12 cellular contexts compared by ENCODE assay signal in genomic region chr12:95836630-95837239, GRCh38. TPM values are rescaled to one million over a fixed set of nuclear protein-coding genes. Genes with fewer than 3 reads are reported as not detected.
DNase-seq lines count a peak whose midpoint lies in the region; ATAC-seq and TF ChIP-seq lines count a peak whose summit lies in the region.
"Had no signal": no experiment of that assay in that cellular context is flagged by ENCODE, and none has a peak within 500 bp of the region (broad histone marks: within the 10 kb centered on the region; RNA-seq: fewer than 3 reads in every experiment).

No MANE protein-coding gene starts in this region.

- TF ChIP-seq CTCF in AG04450 (IDR thresholded peaks at IDR 0.05; ENCODE audit: low read depth, low read length) = no peak
- no peak for TF ChIP-seq CTCF in HCT116 (IDR thresholded peaks at IDR 0.05 in 2 of 3, conservative IDR thresholded peaks at IDR 0.05 in 1 of 3; ENCODE audit: borderline replicate concordance in 1 of 3, insufficient read depth in 1 of 3, low read depth in 2 of 3, low read length in 2 of 3)
- no peak for TF ChIP-seq CTCF in WTC11 (IDR thresholded peaks at IDR 0.05)
- no peak for TF ChIP-seq CTCF in GM13976 (IDR thresholded peaks at IDR 0.05; ENCODE audit: borderline replicate concordance, control extremely low read depth, extremely low read depth, insufficient read depth, missing control alignments)

- BruUV-seq in HCT116 (replicated peaks; lab: Mats Ljungman, UMichigan) = no TSS peak

- peak overlapping the region; percentile 27 for H3K4me2 ChIP-seq in HCT116 (ENCODE audit: low read length)

- H3K27me3 ChIP-seq in AG04450 (ENCODE audit: control insufficient read depth, insufficient read depth, low read length) = no peaks in the 10 kb centered on the region
- no peaks in the 10 kb centered on the region for H3K27me3 ChIP-seq in HCT116 (ENCODE audit: insufficient read depth, low read length)

- no peaks in the 10 kb centered on the region for H3K36me3 Mint-ChIP-seq in WTC11
- H3K36me3 Mint-ChIP-seq: CD8-positive, alpha-beta T cell had no signal

- RAD21 ChIA-PET in HCT116 (lab: Charles Lee; ENCODE audit: low non-redundant PET in 1 of 2, low total read pairs in 2 of 2, uncharacterized antibody in 2 of 2, unreplicated experiment in 2 of 2) = interaction anchor here in 1 of 2 experiments (1.4 kb wide), 1 partner anchor 250 kb away, joined by 4 read pairs; no protein-coding TSS in a partner anchor

- peak overlapping the region; percentile 29; the same call in 1 of the 2 replicates for H3K4me3 ChIP-seq in AG04450 (ENCODE audit: low read depth, low read length)
- H3K4me3 ChIP-seq in HCT116 (replicated peaks in 1 of 2; ENCODE audit: low read depth in 1 of 2, low read length in 2 of 2) = no peak overlapping the region

- H2AFZ ChIP-seq in HCT116 (ENCODE audit: low read depth, low read length, poor library complexity, severe bottlenecking) = peak overlapping the region; percentile 19

- intact Hi-C loops in HCT116 (cut with micrococcal nuclease) (no loop called here), left colon (cut with DNase I, micrococcal nuclease) (no loop called here)

- in situ Hi-C loops in GM13976 (cut with MboI; ENCODE audit: low sequenced_read_pairs, unreplicated experiment) = no loop called here

- H3K9me3 Mint-ChIP-seq in WTC11 = no peaks in the 10 kb centered on the region
- H3K9me3 Mint-ChIP-seq: activated B cell treated with CpG ODN at 0.5 μM for 24 hours; CD8-positive, alpha-beta T cell had no signal

- TF ChIP-seq RAD21 in HCT116 (IDR thresholded peaks at IDR 0.05; ENCODE audit: low read depth) = no peak

- H3K4me3 Mint-ChIP-seq in WTC11 = peak overlapping the region; percentile 24
- H3K4me3 Mint-ChIP-seq: activated B cell treated with CpG ODN at 0.5 μM for 24 hours; CD8-positive, alpha-beta T cell had no signal

- peaks cover 7 to 26% of the 10 kb centered on the region in 2 experiments; a peak in 3 of 4 replicates for H3K4me1 ChIP-seq in HCT116 (ENCODE audit: control insufficient read depth in 1 of 2, insufficient read depth in 2 of 2, low read length in 2 of 2)

- no peak overlapping the region for H3K27ac Mint-ChIP-seq in WTC11
- H3K27ac Mint-ChIP-seq: activated B cell treated with CpG ODN at 0.5 μM for 24 hours; CD8-positive, alpha-beta T cell had no signal

- H3K27me3 Mint-ChIP-seq in WTC11 (ENCODE audit: low read depth) = no peaks in the 10 kb centered on the region

- no peak for TF ChIP-seq POLR2A in HCT116 (IDR thresholded peaks at IDR 0.05; ENCODE audit: borderline replicate concordance, extremely low read depth, insufficient read depth, insufficient read length)

- POLR2A ChIA-PET in AG04450 (lab: Yijun Ruan, JAX) (interaction anchor here (0.6 kb wide), 1 partner anchor 18 kb away, joined by 10 read pairs; no protein-coding TSS in a partner anchor), HCT116 (lab: Charles Lee) (no interaction called here), WTC11 (lab: Charles Lee) (no interaction called here)

- H3K9me3 ChIP-seq in AG04450 (ENCODE audit: control insufficient read depth, insufficient read depth, low read length) = no peaks in the 10 kb centered on the region
- no peaks in the 10 kb centered on the region for H3K9me3 ChIP-seq in HCT116 (ENCODE audit: control insufficient read depth in 1 of 2, insufficient read depth in 1 of 2, low read depth in 1 of 2, low read length in 2 of 2)

- H4K20me1 ChIP-seq in HCT116 (ENCODE audit: insufficient read depth) = no peaks in the 10 kb centered on the region

- H3K9me2 ChIP-seq in HCT116 (ENCODE audit: insufficient read depth) = no peaks in the 10 kb centered on the region

- H3K4me1 Mint-ChIP-seq in WTC11 = peaks cover 13% of the 10 kb centered on the region

- H3K27ac ChIP-seq in AG04450 (ENCODE audit: low read depth, low read length) (peak overlapping the region; percentile 4), HCT116 (ENCODE audit: low read depth, low read length) (no peak overlapping the region)

- ATAC-seq in HCT116 (peak; percentile 71), WTC11 (no peak), left colon (peak; percentile 66), GM21423 (IDR thresholded peaks at IDR 0.05; ENCODE audit: unreplicated experiment) (no peak)
- ATAC-seq: CD8-positive, alpha-beta T cell had no signal

- CTCF ChIA-PET in AG04450 (lab: Charles Lee) (interaction anchor here (0.7 to 0.9 kb wide), 4 partner anchors 12 to 266 kb away, joined by 3 to 4 read pairs (median 3); no protein-coding TSS in a partner anchor), HCT116 (lab: Charles Lee) (no interaction called here), WTC11 (lab: Charles Lee) (no interaction called here)

- no peak overlapping the region for H3K9ac ChIP-seq in HCT116 (ENCODE audit: low read length)

- no peaks in the 10 kb centered on the region for H3K79me2 ChIP-seq in HCT116 (ENCODE audit: insufficient read depth, low read length)

- DNase-seq in AG04450 (ENCODE audit: low read depth, low spot score) = no peak
- no peak for DNase-seq in HCT116 (ENCODE audit: low read depth, low spot score)
- no peak for DNase-seq in WTC11 (ENCODE audit: low spot score)
- no peak for DNase-seq in left colon
- no peak for DNase-seq in GM13976 (ENCODE audit: low spot score)
- DNase-seq in activated effector memory CD4-positive, alpha-beta T cell treated with Interleukin-2 at 50 U/mL for 16 hours = no peak
- DNase-seq in NK-92 treated with Interleukin-12 subunit alpha and Interleukin-12 subunit beta, amount 100 ng/mL, for 24 hours (lab: John Stamatoyannopoulos, UW) = no peak
- DNase-seq: activated B cell treated with CpG ODN at 0.5 μM for 24 hours; activated T-cell treated with anti-CD3 and anti-CD28 coated beads, Interleukin-2, amount 50 U/mL, for 48 hours; CD8-positive, alpha-beta T cell; NCI-H187 treated with DMSO at 0.1 percent for 48 hours had no signal

- H3K36me3 ChIP-seq in HCT116 (ENCODE audit: control insufficient read depth in 1 of 2, insufficient read depth in 2 of 2, low read length in 2 of 2) = no peaks in the 10 kb centered on the region

TF ChIP-seq in HCT116, 20 proteins besides CTCF, POLR2A, EP300 and RAD21 (continues in another document):
- TF ChIP-seq MAX (IDR thresholded peaks at IDR 0.05) (no peak), ZNF274 (IDR thresholded peaks at IDR 0.05; ENCODE audit: low read depth, low read length) (no peak)

TF ChIP-seq in WTC11, 78 proteins besides CTCF, POLR2A, EP300 and RAD21:
- TF ChIP-seq ZSCAN18 (CRISPR knock-in tag; IDR thresholded peaks at IDR 0.05) = no peak
TF ChIP-seq in WTC11: peak in this region for 0.

RNA-seq across cellular contexts. Expression of gene SNRPF, which starts 22.0 kb away (rescaled TPM):
- polyA plus RNA-seq in AG04450 (2011; rRNA removed) = 12.7 and 21.4 TPM in 2 replicates
- 6.3 and 6.6 TPM in 2 replicates for polyA minus RNA-seq in AG04450 (2011; rRNA and poly(A)+ RNA removed)
- total RNA-seq in HCT116 (2021; ENCODE audit: unreplicated experiment) (56.3 TPM), WTC11 (2021) (70.7 to 75.8 TPM (median 74.9 TPM) in 3 replicates), left colon (10 to 100 TPM; 13.5 to 17.4 TPM)
- 77.5 and 113 TPM in 2 replicates for polyA plus RNA-seq in HCT116 (2012)

RNA-seq across cellular contexts. Expression of gene NTN4, which starts 46.2 kb away (rescaled TPM):
- polyA plus RNA-seq in AG04450 (2011; rRNA removed) = 132 and 147 TPM in 2 replicates
- 215 and 284 TPM in 2 replicates for polyA minus RNA-seq in AG04450 (2011; rRNA and poly(A)+ RNA removed)
- total RNA-seq in HCT116 (2021; ENCODE audit: unreplicated experiment) (4.3 TPM), WTC11 (2021) (1.9 to 2.7 TPM (median 2.1 TPM) in 3 replicates), left colon (10 to 100 TPM; 17.4 to 25.3 TPM)
- 2.7 and 3.1 TPM in 2 replicates for polyA plus RNA-seq in HCT116 (2012)

Comparison
In these comparisons a context has a peak if more than half of its experiments do, and no peak if none do; other contexts are left out.
1. ATAC-seq: peak in HCT116 (single experiment) and left colon (single experiment); none in WTC11 (single experiment) and GM21423 (single experiment).